Comparison of ENCODE assay signal across 19 cellular contexts in genomic region chr2:24512836-24513235, GRCh38. TPM values are rescaled to one million over a fixed set of nuclear protein-coding genes. Genes with fewer than 3 reads are reported as not detected.
DNase-seq lines count a peak whose midpoint lies in the region; ATAC-seq and TF ChIP-seq lines count a peak whose summit lies in the region.
"Had no signal": no experiment of that assay in that cellular context is flagged by ENCODE, and none has a peak within 500 bp of the region (broad histone marks: within the 10 kb centered on the region; RNA-seq: fewer than 3 reads in every experiment).

No MANE protein-coding gene starts in this region.

- no peaks in the 10 kb centered on the region for H3K27me3 Mint-ChIP-seq in central memory CD8-positive, alpha-beta T cell
- no peaks in the 10 kb centered on the region for H3K27me3 Mint-ChIP-seq in natural killer cell (ENCODE audit: low read depth in 2 of 2)
- H3K27me3 Mint-ChIP-seq: activated CD8-positive, alpha-beta T cell treated with anti-CD3 and anti-CD28 coated beads for 36 hours; CD4-positive, alpha-beta T cell had no signal

- no peak for TF ChIP-seq CTCF in natural killer cell (IDR thresholded peaks at IDR 0.05)

- no peak overlapping the region for H3K27ac Mint-ChIP-seq in central memory CD8-positive, alpha-beta T cell (ENCODE audit: low read depth)
- peak overlapping the region; percentile 27 to 79 for H3K27ac Mint-ChIP-seq in natural killer cell
- H3K27ac Mint-ChIP-seq: CD4-positive, alpha-beta T cell had no signal

- H3K4me3 Mint-ChIP-seq in central memory CD8-positive, alpha-beta T cell: peak overlapping the region; percentile 42
- peak overlapping the region; percentile 36 for H3K4me3 Mint-ChIP-seq in natural killer cell
- H3K4me3 Mint-ChIP-seq: CD4-positive, alpha-beta T cell; neural crest cell had no signal

- H3K9me3 Mint-ChIP-seq in central memory CD8-positive, alpha-beta T cell: no peaks in the 10 kb centered on the region
- no peaks in the 10 kb centered on the region for H3K9me3 Mint-ChIP-seq in natural killer cell
- H3K9me3 Mint-ChIP-seq: activated CD8-positive, alpha-beta T cell treated with anti-CD3 and anti-CD28 coated beads for 36 hours; CD4-positive, alpha-beta T cell; neural crest cell had no signal

- peaks cover 72% of the 10 kb centered on the region for H3K4me1 Mint-ChIP-seq in central memory CD8-positive, alpha-beta T cell
- peaks cover 71 to 73% of the 10 kb centered on the region in 2 donors for H3K4me1 Mint-ChIP-seq in natural killer cell

- intact Hi-C loops in natural killer cell (cut with micrococcal nuclease): loop anchor here (2.0 to 10.0 kb wide), 2 partner anchors 20 to 58 kb away; no protein-coding TSS in a partner anchor

- peak; percentile 9 for DNase-seq in EH (ENCODE audit: low read depth)
- peak; percentile 3 for DNase-seq in HCEC 1CT
- no peak for DNase-seq in central memory CD8-positive, alpha-beta T cell (ENCODE audit: low spot score in 2 of 2)
- no peak for DNase-seq in natural killer cell
- no peak for DNase-seq in stimulated activated CD8-positive, alpha-beta memory T cell treated with anti-CD3 and anti-CD28 coated beads, Interleukin-4, amount 100 ng/mL, for 48 hours
- no peak for DNase-seq in NCI-H1417 (lab: John Stamatoyannopoulos, UW)
- DNase-seq: activated CD8-positive, alpha-beta T cell treated with anti-CD3 and anti-CD28 coated beads for 36 hours; activated naive CD4-positive, alpha-beta T cell treated with Interleukin-2 at 50 U/mL for 16 hours; CD4-positive, alpha-beta T cell; DMS 273 treated with DMSO at 0.1 percent for 48 hours; effector memory CD4-positive, alpha-beta T cell; NCI-H1694; NCI-H526; SW 1271; testis; uterus had no signal

- ATAC-seq in central memory CD8-positive, alpha-beta T cell (replicated peaks; ENCODE audit: extremely low read depth, poor library complexity, severe bottlenecking): no peak
- ATAC-seq in natural killer cell (no peak), HG03139 (IDR thresholded peaks at IDR 0.05; ENCODE audit: unreplicated experiment) (no peak)
- ATAC-seq: activated CD4-positive, CD25-positive, alpha-beta regulatory T cell treated with anti-CD3 and anti-CD28 coated beads, Interleukin-2, amount 50 U/mL, for 24 hours; activated CD8-positive, alpha-beta T cell treated with anti-CD3 and anti-CD28 coated beads for 36 hours had no signal

- peaks cover 3% of the 10 kb centered on the region for H3K36me3 Mint-ChIP-seq in central memory CD8-positive, alpha-beta T cell (ENCODE audit: insufficient read depth)
- H3K36me3 Mint-ChIP-seq in natural killer cell: no peaks in the 10 kb centered on the region

RNA-seq across cellular contexts. Expression of gene NCOA1, which starts 21.8 kb away (rescaled TPM):
- total RNA-seq in natural killer cell: 100 to 1,000 TPM; 122 to 149 (median 124) TPM

Comparison
In these comparisons a context has a peak if more than half of its experiments do, and no peak if none do; other contexts are left out.
1. DNase-seq: peak in EH (single experiment) and HCEC 1CT (single experiment); none in central memory CD8-positive, alpha-beta T cell (0 of 2), natural killer cell (single experiment), stimulated activated CD8-positive, alpha-beta memory T cell treated with anti-CD3 and anti-CD28 coated beads, Interleukin-4, amount 100 ng/mL, for 48 hours (single experiment) and NCI-H1417 (0 of 3).